ENCODE assay signal across 8 cellular contexts in the genomic region with DNA sequence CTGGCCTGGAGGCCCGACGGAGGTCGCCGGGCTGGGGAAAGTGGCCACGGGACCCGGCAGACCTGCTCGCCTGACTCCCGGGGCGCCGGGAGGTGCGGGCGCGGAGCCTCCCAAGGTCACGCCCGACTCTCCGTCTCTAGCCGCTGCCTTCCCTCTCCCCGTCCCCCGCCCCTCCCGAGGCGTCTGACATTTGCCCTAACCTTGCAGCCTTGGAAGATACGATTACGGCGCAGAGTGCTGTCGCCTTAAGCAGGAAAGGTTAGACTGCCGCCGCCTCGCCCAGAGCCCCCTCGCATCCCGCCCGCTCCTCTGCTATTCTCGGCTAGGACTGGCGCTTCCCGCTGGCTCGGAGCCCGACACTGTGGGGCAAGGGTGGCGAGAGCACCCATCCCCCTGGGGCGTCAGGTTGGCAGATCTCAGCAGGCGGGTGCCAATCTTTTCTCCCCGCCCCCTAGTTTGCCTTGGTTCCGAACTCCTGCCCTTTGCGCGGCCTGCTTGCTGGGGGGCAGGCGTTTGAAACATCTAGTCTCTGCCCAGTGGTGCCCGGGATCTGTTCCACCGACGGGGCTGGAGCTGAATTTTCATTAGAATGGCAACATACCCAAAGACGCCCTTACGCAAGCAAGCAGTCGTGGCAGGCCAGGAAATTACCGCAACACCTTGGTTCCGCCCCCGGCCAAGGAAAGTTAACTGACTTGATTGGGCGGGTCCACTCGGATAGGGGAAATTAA. TPM values are rescaled to one million over a fixed set of nuclear protein-coding genes. Genes with fewer than 3 reads are reported as not detected.
DNase-seq lines count a peak whose midpoint lies in the region; ATAC-seq and TF ChIP-seq lines count a peak whose summit lies in the region.

No MANE protein-coding gene starts in this region.

- H3K4me1 Mint-ChIP-seq in activated B cell treated with CpG ODN at 0.5 μM for 24 hours: peaks cover 14% of the 10 kb centered on the region

- H3K9me3 Mint-ChIP-seq in activated B cell treated with CpG ODN at 0.5 μM for 24 hours: no peaks in the 10 kb centered on the region

- POLR2A ChIA-PET in activated B cell treated with CpG ODN at 0.5 μM for 24 hours (lab: Charles Lee): interaction anchor here (0.7 kb wide), 2 partner anchors 69 to 1451 kb away, joined by 3 read pairs; no protein-coding TSS in a partner anchor

- TF ChIP-seq CTCF in activated B cell treated with CpG ODN at 0.5 μM for 24 hours (IDR thresholded peaks at IDR 0.05) (no peak), cardiac fibroblast (IDR thresholded peaks at IDR 0.05; ENCODE audit: low read depth, low read length) (no peak)

- peak overlapping the region; percentile 92 for H3K27ac Mint-ChIP-seq in activated B cell treated with CpG ODN at 0.5 μM for 24 hours

- CTCF ChIA-PET in activated B cell treated with CpG ODN at 0.5 μM for 24 hours (lab: Charles Lee): no interaction called here

- H3K36me3 Mint-ChIP-seq in activated B cell treated with CpG ODN at 0.5 μM for 24 hours (ENCODE audit: low read depth): peaks cover 8% of the 10 kb centered on the region

- peak overlapping the region; percentile 81 to 89 for H3K4me3 ChIP-seq in cardiac fibroblast (replicated peaks in 1 of 2; ENCODE audit: low read depth in 2 of 2, low read length in 2 of 2)

- peak; percentile 56 for ATAC-seq in GM18498 (IDR thresholded peaks at IDR 0.05; ENCODE audit: unreplicated experiment)
- ATAC-seq in HG02610 (IDR thresholded peaks at IDR 0.05; ENCODE audit: unreplicated experiment): peak; percentile 42
- ATAC-seq in activated B cell treated with CpG ODN at 0.5 μM for 24 hours (ENCODE audit: low read depth): peak; percentile 58

- peak overlapping the region; percentile 97 for H3K4me3 Mint-ChIP-seq in activated B cell treated with CpG ODN at 0.5 μM for 24 hours

- H3K27me3 Mint-ChIP-seq in activated B cell treated with CpG ODN at 0.5 μM for 24 hours: no peaks in the 10 kb centered on the region

- DNase-seq in NCI-H1092 (lab: John Stamatoyannopoulos, UW): peak; percentile 14
- peak; percentile 58 for DNase-seq in activated B cell treated with CpG ODN at 0.5 μM for 24 hours
- DNase-seq in cardiac fibroblast (ENCODE audit: low read depth in 2 of 2): peak; percentile 60 to 75
- peak; percentile 86 for DNase-seq in kidney tubule cell (ENCODE audit: low spot score)
- DNase-seq in stimulated activated CD4-positive, alpha-beta T cell treated with anti-CD3 and anti-CD28 coated beads, Interleukin-1b, Interleukin-23, amount 100 ng/mL, for 48 hours: peak; percentile 82
- DNase-seq in superior temporal gyrus (ENCODE audit: extremely low spot score): no peak

- intact Hi-C loops in activated B cell treated with CpG ODN at 0.5 μM for 24 hours (cut with micrococcal nuclease): loop anchor here (1.0 to 5.0 kb wide), 11 partner anchors 19 to 1867 kb away; a partner anchor contains a TSS

RNA-seq across cellular contexts. Expression of a gene that starts 0.8 kb away (rescaled TPM):
- 20.6 and 20.8 TPM in 2 replicates for total RNA-seq in activated B cell treated with CpG ODN at 0.5 μM for 24 hours
